Comparison of ENCODE assay signal across 1 cellular context in genomic region chr2:119719261-119719627, GRCh38.
TF ChIP-seq lines count a peak whose summit lies in the region.

No MANE protein-coding gene starts in this region.

TF ChIP-seq in HepG2, 621 proteins besides CTCF, POLR2A, EP300 and RAD21:
- TF ChIP-seq PTBP1 (IDR thresholded peaks at IDR 0.05; ENCODE audit: low read depth, low read length, poor library complexity, severe bottlenecking) (no peak), BRD4 (CRISPR knock-in tag; IDR thresholded peaks at IDR 0.05) (no peak), ZFAT (CRISPR knock-in tag; conservative IDR thresholded peaks at IDR 0.05) (no peak), ZNF792 (CRISPR knock-in tag; IDR thresholded peaks at IDR 0.05) (no peak), KAT7 (CRISPR knock-in tag; IDR thresholded peaks at IDR 0.05; ENCODE audit: borderline replicate concordance) (no peak), ZNF256 (CRISPR knock-in tag; conservative IDR thresholded peaks at IDR 0.05) (no peak), ZMYM3 (CRISPR knock-in tag; IDR thresholded peaks at IDR 0.05) (no peak)
- TF ChIP-seq, protein P1, sequence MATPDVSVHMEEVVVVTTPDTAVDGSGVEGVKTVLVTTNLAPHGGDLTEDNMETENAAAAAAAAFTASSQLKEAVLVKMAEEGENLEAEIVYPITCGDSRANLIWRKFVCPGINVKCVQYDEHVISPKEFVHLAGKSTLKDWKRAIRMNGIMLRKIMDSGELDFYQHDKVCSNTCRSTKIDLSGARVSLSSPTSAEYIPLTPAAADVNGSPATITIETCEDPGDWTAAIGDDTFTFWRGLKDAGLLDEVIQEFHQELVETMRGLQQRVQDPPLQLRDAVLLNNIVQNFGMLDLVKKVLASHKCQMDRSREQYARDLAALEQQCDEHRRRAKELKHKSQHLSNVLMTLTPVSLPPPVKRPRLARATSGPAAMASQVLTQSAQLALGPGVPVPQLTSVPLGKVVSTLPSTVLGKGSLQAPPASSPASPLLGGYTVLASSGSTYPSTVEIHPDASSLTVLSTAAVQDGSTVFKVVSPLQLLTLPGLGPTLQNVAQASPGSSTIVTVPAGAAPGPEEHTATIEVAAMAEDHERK (CRISPR knock-in tag; IDR thresholded peaks at IDR 0.05; ENCODE audit: low read depth): no peak
